8 cellular contexts compared by ENCODE assay signal in genomic region chr2:95023222-95023597, GRCh38. TPM values are rescaled to one million over a fixed set of nuclear protein-coding genes. Genes with fewer than 3 reads are reported as not detected.
DNase-seq lines count a peak whose midpoint lies in the region; ATAC-seq and TF ChIP-seq lines count a peak whose summit lies in the region.

No MANE protein-coding gene starts in this region.

- peaks cover 51% of the 10 kb centered on the region for H3K4me1 Mint-ChIP-seq in activated naive CD8-positive, alpha-beta T cell treated with anti-CD3 and anti-CD28 coated beads for 36 hours
- peaks cover 31% of the 10 kb centered on the region for H3K4me1 Mint-ChIP-seq in stimulated activated effector memory CD8-positive, alpha-beta T cell treated with anti-CD3 and anti-CD28 coated beads, Interleukin-12 subunit alpha, Interleukin-12 subunit beta, amount 100 ng/mL, for 72 hours

- H3K27me3 ChIP-seq in OCI-LY3 (ENCODE audit: low read depth, low read length): 0 out of 2 replicates have a peak, but pooled peaks cover under 1% of the 10 kb centered on the region
- H3K27me3 ChIP-seq in left ventricle myocardium inferior (ENCODE audit: low read depth): peaks cover 84% of the 10 kb centered on the region

- no peak overlapping the region for H3K9ac ChIP-seq in OCI-LY3 (ENCODE audit: low read length)

- ATAC-seq in GM21367 (IDR thresholded peaks at IDR 0.05; ENCODE audit: unreplicated experiment): peak; percentile 39
- ATAC-seq in stimulated activated effector memory CD8-positive, alpha-beta T cell treated with anti-CD3 and anti-CD28 coated beads, Interleukin-12 subunit alpha, Interleukin-12 subunit beta, amount 100 ng/mL, for 72 hours: peak; percentile 47
- ATAC-seq in GM21447 (IDR thresholded peaks at IDR 0.05; ENCODE audit: unreplicated experiment): no peak
- no peak for ATAC-seq in GM21381 (IDR thresholded peaks at IDR 0.05; ENCODE audit: unreplicated experiment)

- TF ChIP-seq CTCF in OCI-LY3 (IDR thresholded peaks at IDR 0.05; ENCODE audit: low read depth, low read length) (peak; percentile 57), left ventricle myocardium inferior (IDR thresholded peaks at IDR 0.05; ENCODE audit: borderline replicate concordance) (no peak)

- no peak overlapping the region for H3K4me3 Mint-ChIP-seq in activated naive CD8-positive, alpha-beta T cell treated with anti-CD3 and anti-CD28 coated beads for 36 hours
- no peak overlapping the region for H3K4me3 Mint-ChIP-seq in stimulated activated effector memory CD8-positive, alpha-beta T cell treated with anti-CD3 and anti-CD28 coated beads, Interleukin-12 subunit alpha, Interleukin-12 subunit beta, amount 100 ng/mL, for 72 hours

- H3K4me1 ChIP-seq in OCI-LY3 (ENCODE audit: low read length) (peaks cover 11% of the 10 kb centered on the region), left ventricle myocardium inferior (peaks cover 26% of the 10 kb centered on the region)

- no peaks in the 10 kb centered on the region for H4K20me1 ChIP-seq in OCI-LY3 (ENCODE audit: insufficient read depth, low read length)

- no peaks in the 10 kb centered on the region for H3K27me3 Mint-ChIP-seq in activated naive CD8-positive, alpha-beta T cell treated with anti-CD3 and anti-CD28 coated beads for 36 hours

- H3K4me2 ChIP-seq in OCI-LY3 (ENCODE audit: low read length): peak overlapping the region; percentile 95

- peak overlapping the region; percentile 30 for H3K27ac Mint-ChIP-seq in activated naive CD8-positive, alpha-beta T cell treated with anti-CD3 and anti-CD28 coated beads for 36 hours
- H3K27ac Mint-ChIP-seq in stimulated activated effector memory CD8-positive, alpha-beta T cell treated with anti-CD3 and anti-CD28 coated beads, Interleukin-12 subunit alpha, Interleukin-12 subunit beta, amount 100 ng/mL, for 72 hours: no peak overlapping the region

- H3K36me3 ChIP-seq in OCI-LY3 (replicated peaks; ENCODE audit: low read depth, low read length) (no peaks in the 10 kb centered on the region), left ventricle myocardium inferior (no peaks in the 10 kb centered on the region)

- peaks cover 7% of the 10 kb centered on the region for H3K36me3 Mint-ChIP-seq in activated naive CD8-positive, alpha-beta T cell treated with anti-CD3 and anti-CD28 coated beads for 36 hours
- H3K36me3 Mint-ChIP-seq in stimulated activated effector memory CD8-positive, alpha-beta T cell treated with anti-CD3 and anti-CD28 coated beads, Interleukin-12 subunit alpha, Interleukin-12 subunit beta, amount 100 ng/mL, for 72 hours: no peaks in the 10 kb centered on the region

- DNase-seq in DMS153 treated with DMSO at 0.1 percent for 48 hours (lab: John Stamatoyannopoulos, UW; ENCODE audit: unreplicated experiment) (peak; percentile 16), left ventricle myocardium inferior (no peak)
- DNase-seq in activated naive CD8-positive, alpha-beta T cell treated with anti-CD3 and anti-CD28 coated beads for 36 hours: peak; percentile 62
- DNase-seq in stimulated activated effector memory CD8-positive, alpha-beta T cell treated with anti-CD3 and anti-CD28 coated beads, Interleukin-12 subunit alpha, Interleukin-12 subunit beta, amount 100 ng/mL, for 72 hours (ENCODE audit: low spot score in 2 of 2): no peak

- H3K27ac ChIP-seq in OCI-LY3 (ENCODE audit: low read length) (no peak overlapping the region), left ventricle myocardium inferior (replicated peaks) (no peak overlapping the region)

- 0 out of 2 replicates have a peak overlapping the region, but pooled peaks have one; percentile 75 for H3K4me3 ChIP-seq in OCI-LY3 (ENCODE audit: low read length)
- no peak overlapping the region for H3K4me3 ChIP-seq in left ventricle myocardium inferior

- intact Hi-C loops in left ventricle myocardium inferior (cut with micrococcal nuclease): loop anchor here (10.0 kb wide), 1 partner anchor 92 kb away; no protein-coding TSS in a partner anchor

- no peaks in the 10 kb centered on the region for H3K9me3 ChIP-seq in OCI-LY3 (ENCODE audit: insufficient read depth, low read length)
- H3K9me3 ChIP-seq in left ventricle myocardium inferior (replicated peaks): no peaks in the 10 kb centered on the region

- no peaks in the 10 kb centered on the region for H3K9me3 Mint-ChIP-seq in activated naive CD8-positive, alpha-beta T cell treated with anti-CD3 and anti-CD28 coated beads for 36 hours
- no peaks in the 10 kb centered on the region for H3K9me3 Mint-ChIP-seq in stimulated activated effector memory CD8-positive, alpha-beta T cell treated with anti-CD3 and anti-CD28 coated beads, Interleukin-12 subunit alpha, Interleukin-12 subunit beta, amount 100 ng/mL, for 72 hours

- H2AFZ ChIP-seq in OCI-LY3 (ENCODE audit: low read depth, low read length): no peak overlapping the region

- no peaks in the 10 kb centered on the region for H3K79me2 ChIP-seq in OCI-LY3 (ENCODE audit: low read length)

RNA-seq across cellular contexts. Expression of gene MAL, which starts 2.3 kb away (rescaled TPM):
- total RNA-seq in activated naive CD8-positive, alpha-beta T cell treated with anti-CD3 and anti-CD28 coated beads for 36 hours: 10 to 100 TPM; 50.8 to 52.9 TPM
- 4.4 TPM for total RNA-seq in left ventricle myocardium inferior

Comparison
In these comparisons a context has a peak if more than half of its experiments do, and no peak if none do; other contexts are left out.
1. DNase-seq: peak in DMS153 treated with DMSO at 0.1 percent for 48 hours (single experiment) and activated naive CD8-positive, alpha-beta T cell treated with anti-CD3 and anti-CD28 coated beads for 36 hours (single experiment); none in stimulated activated effector memory CD8-positive, alpha-beta T cell treated with anti-CD3 and anti-CD28 coated beads, Interleukin-12 subunit alpha, Interleukin-12 subunit beta, amount 100 ng/mL, for 72 hours (0 of 2) and left ventricle myocardium inferior (single experiment).
2. ATAC-seq: peak in GM21367 (single experiment) and stimulated activated effector memory CD8-positive, alpha-beta T cell treated with anti-CD3 and anti-CD28 coated beads, Interleukin-12 subunit alpha, Interleukin-12 subunit beta, amount 100 ng/mL, for 72 hours (single experiment); none in GM21447 (single experiment) and GM21381 (single experiment).